Comparison of ENCODE assay signal across 1 cellular context in the genomic region with DNA sequence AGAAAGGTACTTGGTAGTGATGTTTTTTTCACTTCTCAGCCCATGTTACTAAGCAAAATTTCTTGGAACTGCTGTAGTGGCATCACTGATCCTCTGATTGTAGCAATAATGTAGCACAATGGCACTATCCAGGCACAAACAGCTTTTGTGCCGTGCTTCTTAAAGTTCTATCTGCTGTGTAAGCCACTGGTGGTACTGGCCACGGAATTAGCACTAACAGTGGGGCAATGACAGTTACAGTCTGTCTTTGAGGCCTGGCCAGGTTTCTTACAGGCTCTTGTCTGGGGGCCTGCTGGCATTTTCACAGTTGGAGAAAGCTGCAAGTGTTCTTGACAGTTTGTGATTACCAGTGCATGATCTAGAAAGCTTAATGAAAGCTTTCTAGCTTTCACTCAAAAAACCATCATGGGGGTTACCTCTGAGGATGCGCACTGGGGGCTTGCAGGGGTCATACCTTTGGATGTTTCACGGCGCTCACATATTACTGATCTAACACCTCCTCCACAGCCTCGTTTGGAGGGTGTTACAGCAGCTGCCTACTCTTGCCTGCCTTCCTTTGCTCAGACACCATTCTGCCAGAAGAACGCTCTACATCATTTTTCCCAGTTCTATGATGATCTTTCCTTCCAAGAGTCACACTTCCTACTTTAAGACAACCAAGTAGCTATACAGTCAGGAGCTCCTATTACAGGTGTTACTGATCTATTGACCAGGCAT.
TF ChIP-seq lines count a peak whose summit lies in the region.

No MANE protein-coding gene starts in this region.

TF ChIP-seq in GM12878, 131 proteins besides CTCF, POLR2A, EP300 and RAD21:
- TF ChIP-seq, protein P1, sequence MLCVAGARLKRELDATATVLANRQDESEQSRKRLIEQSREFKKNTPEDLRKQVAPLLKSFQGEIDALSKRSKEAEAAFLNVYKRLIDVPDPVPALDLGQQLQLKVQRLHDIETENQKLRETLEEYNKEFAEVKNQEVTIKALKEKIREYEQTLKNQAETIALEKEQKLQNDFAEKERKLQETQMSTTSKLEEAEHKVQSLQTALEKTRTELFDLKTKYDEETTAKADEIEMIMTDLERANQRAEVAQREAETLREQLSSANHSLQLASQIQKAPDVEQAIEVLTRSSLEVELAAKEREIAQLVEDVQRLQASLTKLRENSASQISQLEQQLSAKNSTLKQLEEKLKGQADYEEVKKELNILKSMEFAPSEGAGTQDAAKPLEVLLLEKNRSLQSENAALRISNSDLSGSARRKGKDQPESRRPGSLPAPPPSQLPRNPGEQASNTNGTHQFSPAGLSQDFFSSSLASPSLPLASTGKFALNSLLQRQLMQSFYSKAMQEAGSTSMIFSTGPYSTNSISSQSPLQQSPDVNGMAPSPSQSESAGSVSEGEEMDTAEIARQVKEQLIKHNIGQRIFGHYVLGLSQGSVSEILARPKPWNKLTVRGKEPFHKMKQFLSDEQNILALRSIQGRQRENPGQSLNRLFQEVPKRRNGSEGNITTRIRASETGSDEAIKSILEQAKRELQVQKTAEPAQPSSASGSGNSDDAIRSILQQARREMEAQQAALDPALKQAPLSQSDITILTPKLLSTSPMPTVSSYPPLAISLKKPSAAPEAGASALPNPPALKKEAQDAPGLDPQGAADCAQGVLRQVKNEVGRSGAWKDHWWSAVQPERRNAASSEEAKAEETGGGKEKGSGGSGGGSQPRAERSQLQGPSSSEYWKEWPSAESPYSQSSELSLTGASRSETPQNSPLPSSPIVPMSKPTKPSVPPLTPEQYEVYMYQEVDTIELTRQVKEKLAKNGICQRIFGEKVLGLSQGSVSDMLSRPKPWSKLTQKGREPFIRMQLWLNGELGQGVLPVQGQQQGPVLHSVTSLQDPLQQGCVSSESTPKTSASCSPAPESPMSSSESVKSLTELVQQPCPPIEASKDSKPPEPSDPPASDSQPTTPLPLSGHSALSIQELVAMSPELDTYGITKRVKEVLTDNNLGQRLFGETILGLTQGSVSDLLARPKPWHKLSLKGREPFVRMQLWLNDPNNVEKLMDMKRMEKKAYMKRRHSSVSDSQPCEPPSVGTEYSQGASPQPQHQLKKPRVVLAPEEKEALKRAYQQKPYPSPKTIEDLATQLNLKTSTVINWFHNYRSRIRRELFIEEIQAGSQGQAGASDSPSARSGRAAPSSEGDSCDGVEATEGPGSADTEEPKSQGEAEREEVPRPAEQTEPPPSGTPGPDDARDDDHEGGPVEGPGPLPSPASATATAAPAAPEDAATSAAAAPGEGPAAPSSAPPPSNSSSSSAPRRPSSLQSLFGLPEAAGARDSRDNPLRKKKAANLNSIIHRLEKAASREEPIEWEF (IDR thresholded peaks at IDR 0.05; ENCODE audit: insufficient replicate concordance, low read depth, low read length) = no peak
- no peak for TF ChIP-seq KAT2A (conservative IDR thresholded peaks at IDR 0.05; ENCODE audit: control insufficient read depth, low read depth, low read length)
- TF ChIP-seq, protein P2, sequence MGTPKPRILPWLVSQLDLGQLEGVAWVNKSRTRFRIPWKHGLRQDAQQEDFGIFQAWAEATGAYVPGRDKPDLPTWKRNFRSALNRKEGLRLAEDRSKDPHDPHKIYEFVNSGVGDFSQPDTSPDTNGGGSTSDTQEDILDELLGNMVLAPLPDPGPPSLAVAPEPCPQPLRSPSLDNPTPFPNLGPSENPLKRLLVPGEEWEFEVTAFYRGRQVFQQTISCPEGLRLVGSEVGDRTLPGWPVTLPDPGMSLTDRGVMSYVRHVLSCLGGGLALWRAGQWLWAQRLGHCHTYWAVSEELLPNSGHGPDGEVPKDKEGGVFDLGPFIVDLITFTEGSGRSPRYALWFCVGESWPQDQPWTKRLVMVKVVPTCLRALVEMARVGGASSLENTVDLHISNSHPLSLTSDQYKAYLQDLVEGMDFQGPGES (IDR thresholded peaks at IDR 0.05) = no peak
- no peak for TF ChIP-seq MEF2B (IDR thresholded peaks at IDR 0.05; ENCODE audit: partially characterized antibody, poor library complexity, severe bottlenecking)
- no peak for TF ChIP-seq NR2C1 (IDR thresholded peaks at IDR 0.05)
- TF ChIP-seq ZNF207 (IDR thresholded peaks at IDR 0.05; ENCODE audit: borderline replicate concordance) = no peak
